26 cellular contexts compared by ENCODE assay signal in genomic region chr4:21645776-21646175, GRCh38.
"Had no signal": no experiment of that assay in that cellular context is flagged by ENCODE, and none has a peak within 500 bp of the region (broad histone marks: within the 10 kb centered on the region; RNA-seq: fewer than 3 reads in every experiment).

No MANE protein-coding gene starts in this region.

- H3K9me3 ChIP-seq: stomach, suprapubic skin, testis, thoracic aorta, thyroid gland, tibial artery, tibial nerve, transverse colon, upper lobe of left lung, upper lobe of right lung, uterus, vagina had no signal

- ATAC-seq: stimulated activated effector memory CD8-positive, alpha-beta T cell treated with anti-CD3 and anti-CD28 coated beads, Interleukin-12 subunit alpha, Interleukin-12 subunit beta, amount 100 ng/mL, for 72 hours; stimulated activated memory B cell treated with anti-CD40 and anti-IgM and Interleukin-4, amounts not matched to agents 10 μg/mL and 1 μg/mL and 100 μg/mL, for 72 hours; stimulated activated naive B cell treated with anti-CD40 and anti-IgM and Interleukin-4, amounts not matched to agents 10 μg/mL and 1 μg/mL and 100 μg/mL, for 72 hours; stimulated activated naive CD8-positive, alpha-beta T cell treated with anti-CD3 and anti-CD28 coated beads, Interleukin-15, amount 100 ng/mL, for 72 hours; stimulated activated naive CD8-positive, alpha-beta T cell treated with anti-CD3 and anti-CD28 coated beads, Interleukin-15, Interleukin-2, amounts not matched to agents 100 U/mL and 50 U/mL, for 24 hours; upper lobe of right lung had no signal

- H3K4me1 ChIP-seq: stomach, suprapubic skin, testis, tibial artery, tibial nerve, transverse colon, upper lobe of left lung, upper lobe of right lung, uterus, vagina had no signal

- DNase-seq: stimulated activated CD4-positive, alpha-beta T cell treated with anti-CD3 and anti-CD28 coated beads, Interleukin-2, amount 100 ng/mL, for 48 hours; stimulated activated CD4-positive, alpha-beta T cell treated with anti-CD3 and anti-CD28 coated beads, Interleukin-4, amount 100 ng/mL, for 1 hour; stimulated activated CD4-positive, alpha-beta T cell treated with anti-CD3 and anti-CD28 coated beads, Interleukin-4, amount 100 ng/mL, for 24 hours; stimulated activated CD4-positive, alpha-beta T cell treated with anti-CD3 and anti-CD28 coated beads, Interleukin-4, amount 100 ng/mL, for 4 hours; stimulated activated CD8-positive, alpha-beta memory T cell treated with anti-CD3 and anti-CD28 coated beads, Interleukin-4, amount 100 ng/mL, for 48 hours; stimulated activated naive B cell treated with anti-CD40 and anti-IgM and Interleukin-4, amounts not matched to agents 10 μg/mL and 1 μg/mL and 100 μg/mL, for 72 hours; stimulated activated naive CD4-positive, alpha-beta T cell; stimulated activated naive CD4-positive, alpha-beta T cell treated with Interleukin-2 at 50 U/mL for 16 hours; stimulated activated naive CD8-positive, alpha-beta T cell treated with anti-CD3 and anti-CD28 coated beads, Interleukin-15, amount 100 ng/mL, for 72 hours; stimulated activated naive CD8-positive, alpha-beta T cell treated with anti-CD3 and anti-CD28 coated beads, Interleukin-15, Interleukin-2, amounts not matched to agents 100 U/mL and 50 U/mL, for 24 hours; stomach; substantia nigra; testis; thyroid gland; tibial artery; transverse colon; trophoblast cell; upper lobe of left lung; upper lobe of right lung; uterus had no signal

- H3K36me3 ChIP-seq: stomach, suprapubic skin, thoracic aorta, thyroid gland, tibial artery, tibial nerve, transverse colon, upper lobe of left lung, upper lobe of right lung, uterus, vagina had no signal

- H3K27ac ChIP-seq: stomach, suprapubic skin, testis, thoracic aorta, thyroid gland, tibial artery, tibial nerve, transverse colon, upper lobe of left lung, upper lobe of right lung, uterus, vagina had no signal

- H3K27me3 ChIP-seq: stomach, suprapubic skin, testis, thyroid gland, tibial artery, tibial nerve, transverse colon, upper lobe of left lung, upper lobe of right lung, uterus, vagina had no signal

- H3K4me3 ChIP-seq: stomach, suprapubic skin, testis, thoracic aorta, thyroid gland, tibial artery, tibial nerve, transverse colon, upper lobe of left lung, upper lobe of right lung, uterus, vagina had no signal
